ENCODE assay signal across 19 cellular contexts in genomic region chr4:146442801-146443200, GRCh38.
DNase-seq lines count a peak whose midpoint lies in the region; ATAC-seq and TF ChIP-seq lines count a peak whose summit lies in the region.
"Had no signal": no experiment of that assay in that cellular context is flagged by ENCODE, and none has a peak within 500 bp of the region (broad histone marks: within the 10 kb centered on the region; RNA-seq: fewer than 3 reads in every experiment).

No MANE protein-coding gene starts in this region.

- no peaks in the 10 kb centered on the region for H3K27me3 Mint-ChIP-seq in activated T-cell treated with anti-CD3 and anti-CD28 coated beads, Interleukin-2, amount 50 U/mL, for 4 hours (ENCODE audit: low read depth)
- H3K27me3 Mint-ChIP-seq: activated CD4-positive, alpha-beta T cell treated with anti-CD3 and anti-CD28 coated beads, Interleukin-2, amount 10 ng/mL, durations not matched to agents 7 days and 5 days; activated naive CD8-positive, alpha-beta T cell treated with anti-CD3 and anti-CD28 coated beads for 36 hours; stimulated activated naive CD8-positive, alpha-beta T cell treated with anti-CD3 and anti-CD28 coated beads, Interleukin-15, Interleukin-2, amounts not matched to agents 100 ng/mL and 50 ng/mL, for 24 hours had no signal

- H3K36me3 ChIP-seq in GM23248 (ENCODE audit: low read depth) (no peaks in the 10 kb centered on the region), SJSA1 (no peaks in the 10 kb centered on the region), fibroblast of lung (ENCODE audit: control insufficient read depth, insufficient read depth, low read length) (no peaks in the 10 kb centered on the region), skeletal muscle satellite cell (ENCODE audit: insufficient read depth, low read length) (no peaks in the 10 kb centered on the region)
- H3K36me3 ChIP-seq: ovary, vagina had no signal

- no peak for ATAC-seq in stimulated activated effector memory CD8-positive, alpha-beta T cell treated with anti-CD3 and anti-CD28 coated beads, Interleukin-12 subunit alpha, Interleukin-12 subunit beta, amount 100 ng/mL, for 72 hours
- ATAC-seq in activated T-cell treated with anti-CD3 and anti-CD28 coated beads, Interleukin-2, amount 50 U/mL, for 4 hours, result no peak

- TF ChIP-seq CTCF in fibroblast of lung (conservative IDR thresholded peaks at IDR 0.05 in 1 of 2, IDR thresholded peaks at IDR 0.05 in 1 of 2; ENCODE audit: low read depth in 1 of 2, low read length in 2 of 2), result no peak

- H3F3A ChIP-seq in GM23248 (ENCODE audit: insufficient read depth), result no peaks in the 10 kb centered on the region

- no peak overlapping the region for H3K4me3 Mint-ChIP-seq in stimulated activated effector memory CD8-positive, alpha-beta T cell treated with anti-CD3 and anti-CD28 coated beads, Interleukin-12 subunit alpha, Interleukin-12 subunit beta, amount 100 ng/mL, for 72 hours
- no peak overlapping the region for H3K4me3 Mint-ChIP-seq in activated T-cell treated with anti-CD3 and anti-CD28 coated beads, Interleukin-2, amount 50 U/mL, for 4 hours
- H3K4me3 Mint-ChIP-seq: activated CD4-positive, alpha-beta T cell treated with anti-CD3 and anti-CD28 coated beads, Interleukin-2, amount 10 ng/mL, durations not matched to agents 7 days and 5 days; activated naive CD8-positive, alpha-beta T cell treated with anti-CD3 and anti-CD28 coated beads for 36 hours; stimulated activated naive CD8-positive, alpha-beta T cell treated with anti-CD3 and anti-CD28 coated beads, Interleukin-15, Interleukin-2, amounts not matched to agents 100 ng/mL and 50 ng/mL, for 24 hours; T-helper 2 cell treated with Interferon-gamma antibody and Interleukin-4, amounts not matched to agents 5 μg/mL and 100 μg/mL, for 36 hours had no signal

- DNase-seq in GM23248 (peak; percentile 82), SJSA1 (ENCODE audit: low read depth in 1 of 2, low spot score in 2 of 2) (peak in 1 of 2 experiments; percentile 65), fibroblast of lung (ENCODE audit: low read depth in 2 of 2) (peak; percentile 48 to 73), anterior cingulate cortex (lab: John Stamatoyannopoulos, UW) (no peak)
- DNase-seq in stimulated activated effector memory CD8-positive, alpha-beta T cell treated with anti-CD3 and anti-CD28 coated beads, Interleukin-12 subunit alpha, Interleukin-12 subunit beta, amount 100 ng/mL, for 72 hours (ENCODE audit: low spot score in 2 of 2), result no peak
- no peak for DNase-seq in activated T-cell treated with anti-CD3 and anti-CD28 coated beads, Interleukin-2, amount 50 U/mL, for 4 hours
- DNase-seq: activated CD4-positive, alpha-beta T cell treated with anti-CD3 and anti-CD28 coated beads, Interleukin-2, amount 10 ng/mL, durations not matched to agents 7 days and 5 days; activated naive CD8-positive, alpha-beta T cell treated with anti-CD3 and anti-CD28 coated beads for 36 hours; DND-41; NCI-H2081 treated with DMSO at 0.1 percent for 48 hours; NCI-H774; ovary; Right ventricle myocardium superior; stimulated activated CD4-positive, alpha-beta T cell treated with anti-CD3 and anti-CD28 coated beads, Interleukin-12 subunit alpha, Interleukin-12 subunit beta, amount 100 ng/mL, for 4 hours had no signal

- H3K27ac ChIP-seq in GM23248, result peak overlapping the region; percentile 23; the same call in 1 of the 2 replicates
- peak overlapping the region; percentile 45 for H3K27ac ChIP-seq in SJSA1
- H3K27ac ChIP-seq in fibroblast of lung (ENCODE audit: insufficient read depth, low read length), result no peak overlapping the region
- H3K27ac ChIP-seq: HL-60, ovary, vagina had no signal

- H3K9me3 ChIP-seq in GM23248 (ENCODE audit: low read depth), result peaks cover 3% of the 10 kb centered on the region
- H3K9me3 ChIP-seq in SJSA1 (replicated peaks), result no peaks in the 10 kb centered on the region
- H3K9me3 ChIP-seq in fibroblast of lung (ENCODE audit: control insufficient read depth, insufficient read depth, low read depth, low read length), result no peaks in the 10 kb centered on the region
- H3K9me3 ChIP-seq in skeletal muscle satellite cell (replicated peaks; ENCODE audit: low read length), result no peaks in the 10 kb centered on the region
- H3K9me3 ChIP-seq: ovary, vagina had no signal

- no peaks in the 10 kb centered on the region for H4K20me1 ChIP-seq in GM23248 (ENCODE audit: insufficient read depth)
- no peaks in the 10 kb centered on the region for H4K20me1 ChIP-seq in fibroblast of lung (ENCODE audit: control insufficient read depth, extremely low read depth, insufficient read depth, low read length)

- no peaks in the 10 kb centered on the region; the same call in 1 of the 2 replicates for H3K79me2 ChIP-seq in GM23248 (ENCODE audit: insufficient read depth)
- H3K79me2 ChIP-seq in fibroblast of lung (ENCODE audit: control insufficient read depth, insufficient read depth, low read length), result no peaks in the 10 kb centered on the region

- peaks cover 3% of the 10 kb centered on the region for H3K9me3 Mint-ChIP-seq in stimulated activated effector memory CD8-positive, alpha-beta T cell treated with anti-CD3 and anti-CD28 coated beads, Interleukin-12 subunit alpha, Interleukin-12 subunit beta, amount 100 ng/mL, for 72 hours
- H3K9me3 Mint-ChIP-seq in activated T-cell treated with anti-CD3 and anti-CD28 coated beads, Interleukin-2, amount 50 U/mL, for 4 hours, result no peaks in the 10 kb centered on the region
- H3K9me3 Mint-ChIP-seq: stimulated activated naive CD8-positive, alpha-beta T cell treated with anti-CD3 and anti-CD28 coated beads, Interleukin-15, Interleukin-2, amounts not matched to agents 100 ng/mL and 50 ng/mL, for 24 hours; T-helper 2 cell treated with Interferon-gamma antibody and Interleukin-4, amounts not matched to agents 5 μg/mL and 100 μg/mL, for 36 hours had no signal

- H3K4me3 ChIP-seq in GM23248 (no peak overlapping the region), SJSA1 (no peak overlapping the region), fibroblast of lung (replicated peaks in 1 of 4; ENCODE audit: control extremely low read depth in 1 of 4, insufficient read depth in 1 of 4, low read depth in 3 of 4, low read length in 4 of 4) (no peak overlapping the region), skeletal muscle satellite cell (ENCODE audit: low read length) (no peak overlapping the region)
- H3K4me3 ChIP-seq: ovary, vagina had no signal

- peaks cover 40% of the 10 kb centered on the region for H3K4me1 ChIP-seq in GM23248 (ENCODE audit: insufficient read depth)
- peaks cover 17% of the 10 kb centered on the region for H3K4me1 ChIP-seq in SJSA1 (replicated peaks)
- no peaks in the 10 kb centered on the region for H3K4me1 ChIP-seq in fibroblast of lung (ENCODE audit: control insufficient read depth, extremely low read depth, insufficient read depth, low read length)
- H3K4me1 ChIP-seq in skeletal muscle satellite cell (ENCODE audit: control insufficient read depth, insufficient read depth, low read length), result peaks cover 22% of the 10 kb centered on the region

- H3K27me3 ChIP-seq in GM23248 (replicated peaks; ENCODE audit: insufficient read depth) (no peaks in the 10 kb centered on the region), SJSA1 (replicated peaks) (no peaks in the 10 kb centered on the region), fibroblast of lung (ENCODE audit: control insufficient read depth, insufficient read depth, low read length) (no peaks in the 10 kb centered on the region), skeletal muscle satellite cell (ENCODE audit: control insufficient read depth, insufficient read depth, low read length) (no peaks in the 10 kb centered on the region)
- H3K27me3 ChIP-seq: ovary, vagina had no signal

- H3K27ac Mint-ChIP-seq in stimulated activated effector memory CD8-positive, alpha-beta T cell treated with anti-CD3 and anti-CD28 coated beads, Interleukin-12 subunit alpha, Interleukin-12 subunit beta, amount 100 ng/mL, for 72 hours, result no peak overlapping the region
- H3K27ac Mint-ChIP-seq: activated CD4-positive, alpha-beta T cell treated with anti-CD3 and anti-CD28 coated beads, Interleukin-2, amount 10 ng/mL, durations not matched to agents 7 days and 5 days; activated naive CD8-positive, alpha-beta T cell treated with anti-CD3 and anti-CD28 coated beads for 36 hours; stimulated activated naive CD8-positive, alpha-beta T cell treated with anti-CD3 and anti-CD28 coated beads, Interleukin-15, Interleukin-2, amounts not matched to agents 100 ng/mL and 50 ng/mL, for 24 hours; T-helper 2 cell treated with Interferon-gamma antibody and Interleukin-4, amounts not matched to agents 5 μg/mL and 100 μg/mL, for 36 hours had no signal

- no peak overlapping the region for H2AFZ ChIP-seq in GM23248
- no peak overlapping the region for H2AFZ ChIP-seq in fibroblast of lung (ENCODE audit: low read length)

- in situ Hi-C loops in GM23248 (cut with MboI), result no loop called here

- H3K9me2 ChIP-seq in GM23248 (ENCODE audit: insufficient read depth), result peaks cover 3% of the 10 kb centered on the region; the same call in 1 of the 2 replicates

- WGBS in GM23248 (ENCODE audit: low coverage in 1 of 2, low lambda C conversion rate in 2 of 2, missing lambda C conversion rate in 2 of 2), 2 experiments, result 0 to 7% methylated on average over 1 of the region's 1 CpG

- H3K9ac ChIP-seq in GM23248 (no peak overlapping the region; the same call in 1 of the 2 replicates), fibroblast of lung (ENCODE audit: insufficient read depth, low read length) (no peak overlapping the region), skeletal muscle satellite cell (ENCODE audit: low read depth, low read length) (no peak overlapping the region)

- no peaks in the 10 kb centered on the region for H3K4me1 Mint-ChIP-seq in stimulated activated effector memory CD8-positive, alpha-beta T cell treated with anti-CD3 and anti-CD28 coated beads, Interleukin-12 subunit alpha, Interleukin-12 subunit beta, amount 100 ng/mL, for 72 hours
- no peaks in the 10 kb centered on the region for H3K4me1 Mint-ChIP-seq in activated T-cell treated with anti-CD3 and anti-CD28 coated beads, Interleukin-2, amount 50 U/mL, for 4 hours (ENCODE audit: low read depth)
- H3K4me1 Mint-ChIP-seq: activated CD4-positive, alpha-beta T cell treated with anti-CD3 and anti-CD28 coated beads, Interleukin-2, amount 10 ng/mL, durations not matched to agents 7 days and 5 days had no signal

- H3K4me2 ChIP-seq in GM23248 (ENCODE audit: unreplicated experiment) (peak overlapping the region; percentile 38), fibroblast of lung (ENCODE audit: extremely low read depth, insufficient read depth, low read length) (peak overlapping the region; percentile 51), skeletal muscle satellite cell (ENCODE audit: low read length) (peak overlapping the region; percentile 24)

- no peaks in the 10 kb centered on the region for H3K36me3 Mint-ChIP-seq in stimulated activated effector memory CD8-positive, alpha-beta T cell treated with anti-CD3 and anti-CD28 coated beads, Interleukin-12 subunit alpha, Interleukin-12 subunit beta, amount 100 ng/mL, for 72 hours
- peaks cover 21% of the 10 kb centered on the region for H3K36me3 Mint-ChIP-seq in activated T-cell treated with anti-CD3 and anti-CD28 coated beads, Interleukin-2, amount 50 U/mL, for 4 hours (ENCODE audit: insufficient read depth)

Comparison
In these comparisons a context has a peak if more than half of its experiments do, and no peak if none do; other contexts are left out.
1. DNase-seq: peak in GM23248 (single experiment) and fibroblast of lung (2 of 2); none in stimulated activated effector memory CD8-positive, alpha-beta T cell treated with anti-CD3 and anti-CD28 coated beads, Interleukin-12 subunit alpha, Interleukin-12 subunit beta, amount 100 ng/mL, for 72 hours (0 of 2), anterior cingulate cortex (0 of 58) and activated T-cell treated with anti-CD3 and anti-CD28 coated beads, Interleukin-2, amount 50 U/mL, for 4 hours (single experiment).
2. Peak in every context shown above with its lines, with median percentiles within 50 percentile points of each other: H3K4me2 ChIP-seq.